ENCODE assay signal across 27 cellular contexts in the genomic region with DNA sequence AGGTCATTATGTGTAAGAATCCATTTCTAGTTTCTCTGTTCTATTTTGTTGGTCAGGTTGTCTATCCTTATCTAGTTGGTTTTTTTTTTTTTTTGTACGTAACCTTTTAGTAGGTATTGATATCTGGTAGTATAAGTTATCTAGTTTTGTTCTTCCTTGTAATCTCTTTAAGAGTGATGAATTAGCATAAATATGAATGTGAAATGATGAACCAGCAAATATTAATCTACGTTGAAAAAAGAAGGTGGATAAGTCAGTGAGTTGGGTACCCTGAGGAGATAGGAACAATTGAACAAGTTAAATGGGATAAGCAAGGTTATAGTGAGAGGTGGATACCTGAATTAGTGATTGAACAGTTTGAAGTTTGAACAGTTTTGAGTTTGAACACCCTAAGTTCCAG. TPM values are rescaled to one million over a fixed set of nuclear protein-coding genes. Genes with fewer than 3 reads are reported as not detected.
DNase-seq lines count a peak whose midpoint lies in the region; ATAC-seq, FAIRE-seq and TF ChIP-seq lines count a peak whose summit lies in the region.
"Had no signal": no experiment of that assay in that cellular context is flagged by ENCODE, and none has a peak within 500 bp of the region (broad histone marks: within the 10 kb centered on the region; RNA-seq: fewer than 3 reads in every experiment).

No MANE protein-coding gene starts in this region.

- H3K4me3 Mint-ChIP-seq in activated T-cell treated with anti-CD3 and anti-CD28 coated beads, Interleukin-2, amount 50 U/mL, for 72 hours, result no peak overlapping the region
- no peak overlapping the region for H3K4me3 Mint-ChIP-seq in activated T-cell treated with anti-CD3 and anti-CD28 coated beads, Interleukin-2, amount 50 U/mL, for 4 hours
- no peak overlapping the region for H3K4me3 Mint-ChIP-seq in endodermal cell
- H3K4me3 Mint-ChIP-seq: CD14-positive monocyte; CD4-positive, alpha-beta memory T cell; CD4-positive, CD25-positive, alpha-beta regulatory T cell; CD8-positive, alpha-beta memory T cell had no signal

- no peaks in the 10 kb centered on the region for H4K20me1 ChIP-seq in HepG2 (ENCODE audit: insufficient read depth, low read length)
- H4K20me1 ChIP-seq: BLaER1 had no signal

- TF ChIP-seq EP300 in HepG2 (IDR thresholded peaks at IDR 0.05; ENCODE audit: low read depth in 2 of 2, low read length in 2 of 2) (no peak), HepG2 (CRISPR knock-in tag; IDR thresholded peaks at IDR 0.05; ENCODE audit: borderline replicate concordance) (no peak)

- H3K27ac Mint-ChIP-seq in activated T-cell treated with anti-CD3 and anti-CD28 coated beads, Interleukin-2, amount 50 U/mL, for 72 hours, result peak overlapping the region; percentile 6
- no peak overlapping the region for H3K27ac Mint-ChIP-seq in endodermal cell

- H3K27ac ChIP-seq in HepG2 (ENCODE audit: extremely low read length, insufficient read depth, low read length), result no peak overlapping the region
- H3K27ac ChIP-seq in right lobe of liver, result no peak overlapping the region
- H3K27ac ChIP-seq in endodermal cell (ENCODE audit: low read depth, low read length), result no peak overlapping the region
- H3K27ac ChIP-seq: 22Rv1, BLaER1 had no signal

- in situ Hi-C loops in HepG2 (cut with HindIII; ENCODE audit: extremely low pct_ligation_motif_present, low pct_unique_long_range_greater_than_20kb), result no loop called here

- BruUV-seq in HepG2 (replicated peaks; lab: Mats Ljungman, UMichigan), result no TSS peak

- H2AFZ ChIP-seq in HepG2 (ENCODE audit: low read length), result no peak overlapping the region

- no peak for ATAC-seq in activated T-cell treated with anti-CD3 and anti-CD28 coated beads, Interleukin-2, amount 50 U/mL, for 72 hours (replicated peaks in 1 of 2)
- ATAC-seq in activated T-cell treated with anti-CD3 and anti-CD28 coated beads, Interleukin-2, amount 50 U/mL, for 4 hours, result no peak
- no peak for ATAC-seq in HepG2
- ATAC-seq in right lobe of liver, result no peak
- no peak for ATAC-seq in esophagus mucosa
- ATAC-seq: GM12878 had no signal

- intact Hi-C loops in HepG2 (cut with micrococcal nuclease; ENCODE audit: unreplicated experiment) (no loop called here), right lobe of liver (cut with DNase I) (no loop called here)

- DNase-seq in activated T-cell treated with anti-CD3 and anti-CD28 coated beads, Interleukin-2, amount 50 U/mL, for 72 hours, result no peak
- no peak for DNase-seq in activated T-cell treated with anti-CD3 and anti-CD28 coated beads, Interleukin-2, amount 50 U/mL, for 4 hours
- DNase-seq in HepG2 (ENCODE audit: low spot score), result no peak
- no peak for DNase-seq in right lobe of liver
- DNase-seq in endodermal cell, result no peak
- DNase-seq: ACHN; BE2C; C1 segment of cervical spinal cord; CD4-positive, alpha-beta memory T cell; CD4-positive, CD25-positive, alpha-beta regulatory T cell; CD8-positive, alpha-beta memory T cell; COR-L47; DMS 273 treated with DMSO at 0.1 percent for 48 hours; DMS153; DMS53; DMS79; DND-41; EL; GDM1 had no signal

- no peak for FAIRE-seq in HepG2 (lab: Jason Lieb, UNC)
- FAIRE-seq: GM12878, GM12892, GM18507, GM19239 had no signal

- POLR2A ChIA-PET in HepG2 (lab: Yijun Ruan, JAX), result no interaction called here

- peaks cover 8% of the 10 kb centered on the region for H3K9me3 ChIP-seq in HepG2 (ENCODE audit: low read length)
- no peaks in the 10 kb centered on the region for H3K9me3 ChIP-seq in right lobe of liver
- H3K9me3 ChIP-seq in endodermal cell (ENCODE audit: control insufficient read depth, low read length), result peaks cover 56% of the 10 kb centered on the region

- H3K4me3 ChIP-seq in HepG2 (replicated peaks in 1 of 3; ENCODE audit: insufficient read depth in 1 of 3, low read depth in 2 of 3, low read length in 3 of 3) (no peak overlapping the region), right lobe of liver (no peak overlapping the region), endodermal cell (ENCODE audit: low read length) (peak overlapping the region; percentile 25)
- H3K4me3 ChIP-seq: BLaER1, GM12878 had no signal

- peaks cover 45% of the 10 kb centered on the region for H3K4me1 ChIP-seq in HepG2 (ENCODE audit: insufficient read depth, low read length)
- no peaks in the 10 kb centered on the region for H3K4me1 ChIP-seq in right lobe of liver
- H3K4me1 ChIP-seq in endodermal cell (ENCODE audit: control insufficient read depth, insufficient read depth, low read length), result no peaks in the 10 kb centered on the region
- H3K4me1 ChIP-seq: BE2C, BLaER1 had no signal

- H3K79me2 ChIP-seq in HepG2 (ENCODE audit: insufficient read depth, low read length), result peaks cover 54% of the 10 kb centered on the region

- H3K9me3 Mint-ChIP-seq in activated T-cell treated with anti-CD3 and anti-CD28 coated beads, Interleukin-2, amount 50 U/mL, for 72 hours, result peaks cover 2 to 7% of the 10 kb centered on the region in 2 donors
- H3K9me3 Mint-ChIP-seq in activated T-cell treated with anti-CD3 and anti-CD28 coated beads, Interleukin-2, amount 50 U/mL, for 4 hours, result peaks cover 4% of the 10 kb centered on the region
- H3K9me3 Mint-ChIP-seq in endodermal cell, result peaks cover 60% of the 10 kb centered on the region

- peaks cover 4 to 10% of the 10 kb centered on the region in 2 experiments for H3K36me3 ChIP-seq in HepG2 (replicated peaks in 1 of 2; ENCODE audit: control insufficient read depth in 1 of 2, insufficient read depth in 2 of 2, low read length in 2 of 2)
- no peaks in the 10 kb centered on the region for H3K36me3 ChIP-seq in right lobe of liver
- peaks cover 55% of the 10 kb centered on the region for H3K36me3 ChIP-seq in endodermal cell (ENCODE audit: control insufficient read depth, insufficient read depth, low read length)

- TF ChIP-seq POLR2A in HepG2 (IDR thresholded peaks at IDR 0.05; ENCODE audit: insufficient read depth in 1 of 2, low read depth in 2 of 2, low read length in 2 of 2) (no peak), right lobe of liver (IDR thresholded peaks at IDR 0.05) (no peak)

- TF ChIP-seq RAD21 in HepG2 (CRISPR knock-in tag; IDR thresholded peaks at IDR 0.05), result no peak

- no peaks in the 10 kb centered on the region for H3K27me3 Mint-ChIP-seq in activated T-cell treated with anti-CD3 and anti-CD28 coated beads, Interleukin-2, amount 50 U/mL, for 72 hours (ENCODE audit: low read depth)
- H3K27me3 Mint-ChIP-seq in activated T-cell treated with anti-CD3 and anti-CD28 coated beads, Interleukin-2, amount 50 U/mL, for 4 hours (ENCODE audit: low read depth), result no peaks in the 10 kb centered on the region
- no peaks in the 10 kb centered on the region for H3K27me3 Mint-ChIP-seq in endodermal cell (ENCODE audit: insufficient read depth)
- H3K27me3 Mint-ChIP-seq: CD4-positive, alpha-beta memory T cell; CD4-positive, CD25-positive, alpha-beta regulatory T cell; CD8-positive, alpha-beta memory T cell had no signal

- peaks cover 14 to 36% of the 10 kb centered on the region in 2 donors for H3K36me3 Mint-ChIP-seq in activated T-cell treated with anti-CD3 and anti-CD28 coated beads, Interleukin-2, amount 50 U/mL, for 72 hours (ENCODE audit: insufficient read depth in 2 of 2)
- H3K36me3 Mint-ChIP-seq in activated T-cell treated with anti-CD3 and anti-CD28 coated beads, Interleukin-2, amount 50 U/mL, for 4 hours (ENCODE audit: insufficient read depth), result peaks cover 29% of the 10 kb centered on the region
- H3K36me3 Mint-ChIP-seq in endodermal cell (ENCODE audit: low read depth), result peaks cover 63% of the 10 kb centered on the region

- H3K9ac ChIP-seq in HepG2 (ENCODE audit: insufficient read depth, low read depth, low read length), result no peak overlapping the region
- no peak overlapping the region for H3K9ac ChIP-seq in endodermal cell (ENCODE audit: extremely low read depth, low read length, poor library complexity, severe bottlenecking)
- H3K9ac ChIP-seq: BLaER1 had no signal

- CTCF ChIA-PET in HepG2 (lab: Yijun Ruan, JAX; ENCODE audit: low intra/inter-chr PET ratio, low total read pairs), result no interaction called here

- no peak overlapping the region for H3K4me2 ChIP-seq in HepG2 (ENCODE audit: low read depth, low read length)
- H3K4me2 ChIP-seq: BLaER1 had no signal

- 96% methylated on average over 2 of the region's 2 CpGs for WGBS in HepG2 (ENCODE audit: low lambda C conversion rate)
- WGBS in right lobe of liver (ENCODE audit: insufficient coverage, low coverage, low lambda C conversion rate, missing lambda C conversion rate), result 92% methylated on average over 2 of the region's 2 CpGs
- whole genome bisulfite sequencing in endodermal cell (ENCODE audit: insufficient coverage in 1 of 2, insufficient read length in 1 of 2), 2 experiments, result 88 to 97% methylated on average over 1 to 2 of the region's 2 CpGs

- peaks cover 4% of the 10 kb centered on the region for H3K4me1 Mint-ChIP-seq in activated T-cell treated with anti-CD3 and anti-CD28 coated beads, Interleukin-2, amount 50 U/mL, for 72 hours (ENCODE audit: low read depth)
- peaks cover 1% of the 10 kb centered on the region for H3K4me1 Mint-ChIP-seq in activated T-cell treated with anti-CD3 and anti-CD28 coated beads, Interleukin-2, amount 50 U/mL, for 4 hours (ENCODE audit: low read depth)
- H3K4me1 Mint-ChIP-seq in endodermal cell, result no peaks in the 10 kb centered on the region
- H3K4me1 Mint-ChIP-seq: CD14-positive monocyte had no signal

- no peak for TF ChIP-seq CTCF in HepG2 (CRISPR knock-in tag; IDR thresholded peaks at IDR 0.05)
- no peak for TF ChIP-seq CTCF in right lobe of liver (IDR thresholded peaks at IDR 0.05)
- TF ChIP-seq CTCF in endodermal cell (conservative IDR thresholded peaks at IDR 0.05), result no peak

- H3K27me3 ChIP-seq in HepG2 (ENCODE audit: control insufficient read depth in 1 of 2, insufficient read depth in 2 of 2, low read length in 2 of 2) (no peaks in the 10 kb centered on the region), right lobe of liver (no peaks in the 10 kb centered on the region), endodermal cell (ENCODE audit: control insufficient read depth, insufficient read depth, low read length, poor library complexity, severe bottlenecking) (no peaks in the 10 kb centered on the region)
- H3K27me3 ChIP-seq: BE2C, BLaER1 had no signal

RNA-seq across cellular contexts. Expression of a gene that starts 33.9 kb away (rescaled TPM):
- total RNA-seq in activated T-cell treated with anti-CD3 and anti-CD28 coated beads, Interleukin-2, amount 50 U/mL, for 72 hours, result 10 to 100 TPM; 62.4 to 65.8 TPM
- total RNA-seq in activated T-cell treated with anti-CD3 and anti-CD28 coated beads, Interleukin-2, amount 50 U/mL, for 4 hours, result 10 to 100 TPM; 41.9 to 46.5 (median 44.6) TPM
- total RNA-seq in HepG2 (2016; rRNA removed; fragmentation: Illumina TruSeq; extraction: Trizol) (108 and 162 TPM in 2 replicates), right lobe of liver (10 to 100 TPM; 46.7 to 68.7 (median 54.2) TPM), endodermal cell (100 to 1,000 TPM; 184 to 273 TPM), esophagus mucosa (39.8 TPM)
- total RNA-seq in HepG2 (2016; cell fraction: cytosol; rRNA removed; fragmentation: Illumina TruSeq; extraction: Trizol; ENCODE audit: low read depth), result 111 and 126 TPM in 2 replicates
- total RNA-seq in HepG2 (2016; cell fraction: insoluble cytoplasmic fraction; rRNA removed; fragmentation: Illumina TruSeq; extraction: Trizol), result 108 and 166 TPM in 2 replicates
- total RNA-seq in HepG2 (2016; cell fraction: membrane; rRNA removed; fragmentation: Illumina TruSeq; extraction: Trizol), result 165 and 198 TPM in 2 replicates
- total RNA-seq in HepG2 (2016; cell fraction: nucleus; rRNA removed; fragmentation: Illumina TruSeq; extraction: Trizol), result 153 and 156 TPM in 2 replicates
- 45.8 and 55.7 TPM in 2 replicates for polyA plus RNA-seq in HepG2 (2011; rRNA removed)
- polyA plus RNA-seq in HepG2 (2011; cell fraction: cytosol; rRNA removed), result 38.5 and 41.4 TPM in 2 replicates
- polyA plus RNA-seq in HepG2 (2011; cell fraction: nucleus; rRNA removed), result 75.7 and 103 TPM in 2 replicates
- 62.1 and 88.8 TPM in 2 replicates for polyA plus RNA-seq in HepG2 (2012)
- polyA plus RNA-seq in HepG2 (2016; cell fraction: cytosol; fragmentation: Illumina TruSeq; extraction: Trizol; ENCODE audit: low read depth), result 6.9 and 8.0 TPM in 2 replicates
- 102 and 108 TPM in 2 replicates for polyA plus RNA-seq in HepG2 (2016; cell fraction: insoluble cytoplasmic fraction; fragmentation: Illumina TruSeq; extraction: Trizol; ENCODE audit: low read depth)
- polyA plus RNA-seq in HepG2 (2016; cell fraction: membrane; fragmentation: Illumina TruSeq; extraction: Trizol; ENCODE audit: low read depth), result 34.7 and 44.9 TPM in 2 replicates
- 109 and 111 TPM in 2 replicates for polyA plus RNA-seq in HepG2 (2016; cell fraction: nucleus; fragmentation: Illumina TruSeq; extraction: Trizol; ENCODE audit: insufficient read depth, low read depth)
- polyA minus RNA-seq in HepG2 (2011; rRNA and poly(A)+ RNA removed; ENCODE audit: low replicate concordance), result 51.0 and 75.9 TPM in 2 replicates
- polyA minus RNA-seq in HepG2 (2011; cell fraction: cytosol; rRNA and poly(A)+ RNA removed), result 139 and 147 TPM in 2 replicates
- polyA minus RNA-seq in HepG2 (2011; cell fraction: nucleus; rRNA and poly(A)+ RNA removed), result 285 and 338 TPM in 2 replicates
- 237 TPM for polyA plus RNA-seq in endodermal cell (2013, experiment 1 of 2)
- polyA plus RNA-seq in endodermal cell (2013, experiment 2 of 2), result 243 TPM

RNA-seq across cellular contexts. Expression of a gene that starts 34.1 kb away (rescaled TPM):
- 10 to 100 TPM; 15.0 to 17.0 TPM for total RNA-seq in activated T-cell treated with anti-CD3 and anti-CD28 coated beads, Interleukin-2, amount 50 U/mL, for 72 hours
- total RNA-seq in activated T-cell treated with anti-CD3 and anti-CD28 coated beads, Interleukin-2, amount 50 U/mL, for 4 hours, result 10 to 100 TPM; 14.7 to 17.8 (median 15.9) TPM
- total RNA-seq in HepG2 (2016; rRNA removed; fragmentation: Illumina TruSeq; extraction: Trizol), result 13.7 and 14.8 TPM in 2 replicates
- total RNA-seq in HepG2 (2016; cell fraction: cytosol; rRNA removed; fragmentation: Illumina TruSeq; extraction: Trizol; ENCODE audit: low read depth), result 17.8 and 18.9 TPM in 2 replicates
- 14.0 and 14.9 TPM in 2 replicates for total RNA-seq in HepG2 (2016; cell fraction: insoluble cytoplasmic fraction; rRNA removed; fragmentation: Illumina TruSeq; extraction: Trizol)
- 20.5 and 22.0 TPM in 2 replicates for total RNA-seq in HepG2 (2016; cell fraction: membrane; rRNA removed; fragmentation: Illumina TruSeq; extraction: Trizol)
- total RNA-seq in HepG2 (2016; cell fraction: nucleus; rRNA removed; fragmentation: Illumina TruSeq; extraction: Trizol), result 10.7 and 17.6 TPM in 2 replicates
- polyA plus RNA-seq in HepG2 (2011; rRNA removed), result 27.3 and 33.4 TPM in 2 replicates
- 11.5 and 19.9 TPM in 2 replicates for polyA plus RNA-seq in HepG2 (2011; cell fraction: cytosol; rRNA removed)
- polyA plus RNA-seq in HepG2 (2011; cell fraction: nucleus; rRNA removed), result 14.6 and 17.8 TPM in 2 replicates
- 10.2 and 23.5 TPM in 2 replicates for polyA plus RNA-seq in HepG2 (2012)
- polyA plus RNA-seq in HepG2 (2016; cell fraction: cytosol; fragmentation: Illumina TruSeq; extraction: Trizol; ENCODE audit: low read depth), result 30.3 and 35.6 TPM in 2 replicates
- 25.5 and 30.4 TPM in 2 replicates for polyA plus RNA-seq in HepG2 (2016; cell fraction: insoluble cytoplasmic fraction; fragmentation: Illumina TruSeq; extraction: Trizol; ENCODE audit: low read depth)
- polyA plus RNA-seq in HepG2 (2016; cell fraction: membrane; fragmentation: Illumina TruSeq; extraction: Trizol; ENCODE audit: low read depth), result 33.9 and 38.2 TPM in 2 replicates
- 37.8 and 39.4 TPM in 2 replicates for polyA plus RNA-seq in HepG2 (2016; cell fraction: nucleus; fragmentation: Illumina TruSeq; extraction: Trizol; ENCODE audit: insufficient read depth, low read depth)
- 7.7 and 7.8 TPM in 2 replicates for polyA minus RNA-seq in HepG2 (2011; rRNA and poly(A)+ RNA removed; ENCODE audit: low replicate concordance)
- polyA minus RNA-seq in HepG2 (2011; cell fraction: cytosol; rRNA and poly(A)+ RNA removed), result 5.8 and 7.8 TPM in 2 replicates
- 11.4 and 13.6 TPM in 2 replicates for polyA minus RNA-seq in HepG2 (2011; cell fraction: nucleus; rRNA and poly(A)+ RNA removed)
- total RNA-seq in right lobe of liver, result 10 to 100 TPM; 11.3 to 19.0 (median 17.3) TPM
- total RNA-seq in endodermal cell, result 10 to 100 TPM; 28.3 to 29.4 TPM
- polyA plus RNA-seq in endodermal cell (2013, experiment 1 of 2), result 26.5 TPM
- 21.5 TPM for polyA plus RNA-seq in endodermal cell (2013, experiment 2 of 2)
- total RNA-seq in esophagus mucosa, result 16.6 TPM
